18 cellular contexts compared by ENCODE assay signal in the genomic region with DNA sequence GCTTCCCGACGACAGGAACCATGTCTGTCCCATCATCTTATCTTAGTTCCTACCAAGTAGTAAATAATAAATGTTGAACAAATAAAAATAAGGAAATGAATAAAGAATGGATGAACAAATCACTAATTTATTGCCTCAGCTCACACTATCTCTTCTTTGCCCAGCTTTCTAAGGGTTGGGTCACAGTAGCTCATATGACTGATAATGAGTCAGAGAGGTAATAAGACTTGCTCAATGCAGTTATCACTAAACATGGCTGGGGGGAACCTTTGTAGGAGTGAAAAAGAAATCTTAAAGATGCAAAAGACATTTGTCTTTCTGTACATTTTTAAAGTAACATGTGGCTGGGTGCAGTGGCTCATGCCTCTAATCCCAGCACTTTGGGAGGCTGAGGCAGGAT.
DNase-seq lines count a peak whose midpoint lies in the region; ATAC-seq, FAIRE-seq and TF ChIP-seq lines count a peak whose summit lies in the region.
"Had no signal": no experiment of that assay in that cellular context is flagged by ENCODE, and none has a peak within 500 bp of the region (broad histone marks: within the 10 kb centered on the region; RNA-seq: fewer than 3 reads in every experiment).

No MANE protein-coding gene starts in this region.

- peak; percentile 40 for DNase-seq in COLO829 (ENCODE audit: low spot score)
- DNase-seq in LHCN-M2 (ENCODE audit: low read depth), result peak; percentile 68
- peak; percentile 46 for DNase-seq in astrocyte of the spinal cord (ENCODE audit: low read depth, low spot score)
- DNase-seq in iris pigment epithelial cell (ENCODE audit: low read depth), result peak; percentile 73
- DNase-seq in cortex of kidney (lab: John Stamatoyannopoulos, UW), result no peak
- no peak for DNase-seq in HepG2 (ENCODE audit: low spot score)
- no peak for DNase-seq in NCI-H2029 (lab: John Stamatoyannopoulos, UW)
- DNase-seq: activated CD4-positive, alpha-beta T cell treated with anti-CD3 and anti-CD28 coated beads for 4 hours; activated T-cell treated with anti-CD3 and anti-CD28 coated beads, Interleukin-2, amount 50 U/mL, for 24 hours; head of caudate nucleus; left ventricle myocardium superior; NCI-H2081; right lobe of liver; stimulated activated naive CD8-positive, alpha-beta T cell treated with anti-CD3 and anti-CD28 coated beads, Interleukin-15, amount 100 ng/mL, for 72 hours; T-cell had no signal

- no peaks in the 10 kb centered on the region for H3K27me3 ChIP-seq in HepG2 (ENCODE audit: control insufficient read depth in 1 of 2, insufficient read depth in 2 of 2, low read length in 2 of 2)
- H3K27me3 ChIP-seq: adrenal gland; BLaER1 treated with 17β-estradiol and CSF1 and Interleukin-3, amounts not matched to agents 10 nM and 100 nM; right lobe of liver had no signal

- H3K27ac ChIP-seq in HepG2 (ENCODE audit: extremely low read length, insufficient read depth, low read length), result no peak overlapping the region
- H3K27ac ChIP-seq: BLaER1 treated with 17β-estradiol and CSF1 and Interleukin-3, amounts not matched to agents 10 nM and 100 nM; right lobe of liver had no signal

- no peak for TF ChIP-seq RAD21 in HepG2 (CRISPR knock-in tag; IDR thresholded peaks at IDR 0.05)

- BruUV-seq in HepG2 (replicated peaks; lab: Mats Ljungman, UMichigan), result no TSS peak

- no peak for ATAC-seq in HG03108 (IDR thresholded peaks at IDR 0.05; ENCODE audit: unreplicated experiment)
- no peak for ATAC-seq in HepG2
- ATAC-seq: left ventricle myocardium superior; right lobe of liver; stimulated activated naive CD8-positive, alpha-beta T cell treated with anti-CD3 and anti-CD28 coated beads, Interleukin-15, amount 100 ng/mL, for 72 hours; T-cell had no signal

- H3K36me3 ChIP-seq in HepG2 (replicated peaks in 1 of 2; ENCODE audit: control insufficient read depth in 1 of 2, insufficient read depth in 2 of 2, low read length in 2 of 2), result no peaks in the 10 kb centered on the region
- H3K36me3 ChIP-seq: adrenal gland; BLaER1 treated with 17β-estradiol and CSF1 and Interleukin-3, amounts not matched to agents 10 nM and 100 nM; right lobe of liver had no signal

- H3K9me3 ChIP-seq in HepG2 (ENCODE audit: low read length), result no peaks in the 10 kb centered on the region
- H3K9me3 ChIP-seq: adrenal gland, right lobe of liver had no signal

- H3K9ac ChIP-seq in HepG2 (ENCODE audit: insufficient read depth, low read depth, low read length), result no peak overlapping the region
- H3K9ac ChIP-seq: BLaER1 treated with 17β-estradiol and CSF1 and Interleukin-3, amounts not matched to agents 10 nM and 100 nM had no signal

- no peak for FAIRE-seq in HepG2 (lab: Jason Lieb, UNC)

- no peak for TF ChIP-seq POLR2A in HepG2 (IDR thresholded peaks at IDR 0.05; ENCODE audit: insufficient read depth in 1 of 2, low read depth in 2 of 2, low read length in 2 of 2)

- no peak for TF ChIP-seq CTCF in astrocyte of the spinal cord (IDR thresholded peaks at IDR 0.05; ENCODE audit: low read depth, low read length)
- no peak for TF ChIP-seq CTCF in HepG2 (CRISPR knock-in tag; IDR thresholded peaks at IDR 0.05)

- POLR2A ChIA-PET in HepG2 (lab: Yijun Ruan, JAX), result no interaction called here

- intact Hi-C loops in HepG2 (cut with micrococcal nuclease; ENCODE audit: unreplicated experiment), result no loop called here

- WGBS in HepG2 (ENCODE audit: low lambda C conversion rate), result 3% methylated on average over 2 of the region's 2 CpGs

- H3K4me2 ChIP-seq in HepG2 (ENCODE audit: low read depth, low read length), result no peak overlapping the region
- H3K4me2 ChIP-seq: BLaER1 treated with 17β-estradiol and CSF1 and Interleukin-3, amounts not matched to agents 10 nM and 100 nM had no signal

- in situ Hi-C loops in astrocyte of the spinal cord (cut with HindIII; ENCODE audit: low sequenced_read_pairs) (no loop called here), HepG2 (cut with HindIII; ENCODE audit: extremely low pct_ligation_motif_present, low pct_unique_long_range_greater_than_20kb) (no loop called here)

- CTCF ChIA-PET in HepG2 (lab: Yijun Ruan, JAX; ENCODE audit: low intra/inter-chr PET ratio, low total read pairs), result no interaction called here

- no peak overlapping the region for H3K4me3 ChIP-seq in astrocyte of the spinal cord (ENCODE audit: low read depth, low read length)
- H3K4me3 ChIP-seq in HepG2 (replicated peaks in 1 of 3; ENCODE audit: insufficient read depth in 1 of 3, low read depth in 2 of 3, low read length in 3 of 3), result no peak overlapping the region
- H3K4me3 ChIP-seq: adrenal gland; BLaER1 treated with 17β-estradiol and CSF1 and Interleukin-3, amounts not matched to agents 10 nM and 100 nM; right lobe of liver had no signal

- TF ChIP-seq EP300 in HepG2 (IDR thresholded peaks at IDR 0.05; ENCODE audit: low read depth in 2 of 2, low read length in 2 of 2), result no peak
- no peak for TF ChIP-seq EP300 in HepG2 (CRISPR knock-in tag; IDR thresholded peaks at IDR 0.05; ENCODE audit: borderline replicate concordance)

- H4K20me1 ChIP-seq in HepG2 (ENCODE audit: insufficient read depth, low read length), result no peaks in the 10 kb centered on the region
- H4K20me1 ChIP-seq: BLaER1 treated with 17β-estradiol and CSF1 and Interleukin-3, amounts not matched to agents 10 nM and 100 nM had no signal

- no peaks in the 10 kb centered on the region for H3K79me2 ChIP-seq in HepG2 (ENCODE audit: insufficient read depth, low read length)

- no peaks in the 10 kb centered on the region for H3K4me1 ChIP-seq in HepG2 (ENCODE audit: insufficient read depth, low read length)
- H3K4me1 ChIP-seq: adrenal gland; BLaER1 treated with 17β-estradiol and CSF1 and Interleukin-3, amounts not matched to agents 10 nM and 100 nM; right lobe of liver had no signal

- H2AFZ ChIP-seq in HepG2 (ENCODE audit: low read length), result no peak overlapping the region

TF ChIP-seq in HepG2, 621 proteins besides CTCF, POLR2A, EP300 and RAD21 (continues in another document):
- TF ChIP-seq, protein P1, sequence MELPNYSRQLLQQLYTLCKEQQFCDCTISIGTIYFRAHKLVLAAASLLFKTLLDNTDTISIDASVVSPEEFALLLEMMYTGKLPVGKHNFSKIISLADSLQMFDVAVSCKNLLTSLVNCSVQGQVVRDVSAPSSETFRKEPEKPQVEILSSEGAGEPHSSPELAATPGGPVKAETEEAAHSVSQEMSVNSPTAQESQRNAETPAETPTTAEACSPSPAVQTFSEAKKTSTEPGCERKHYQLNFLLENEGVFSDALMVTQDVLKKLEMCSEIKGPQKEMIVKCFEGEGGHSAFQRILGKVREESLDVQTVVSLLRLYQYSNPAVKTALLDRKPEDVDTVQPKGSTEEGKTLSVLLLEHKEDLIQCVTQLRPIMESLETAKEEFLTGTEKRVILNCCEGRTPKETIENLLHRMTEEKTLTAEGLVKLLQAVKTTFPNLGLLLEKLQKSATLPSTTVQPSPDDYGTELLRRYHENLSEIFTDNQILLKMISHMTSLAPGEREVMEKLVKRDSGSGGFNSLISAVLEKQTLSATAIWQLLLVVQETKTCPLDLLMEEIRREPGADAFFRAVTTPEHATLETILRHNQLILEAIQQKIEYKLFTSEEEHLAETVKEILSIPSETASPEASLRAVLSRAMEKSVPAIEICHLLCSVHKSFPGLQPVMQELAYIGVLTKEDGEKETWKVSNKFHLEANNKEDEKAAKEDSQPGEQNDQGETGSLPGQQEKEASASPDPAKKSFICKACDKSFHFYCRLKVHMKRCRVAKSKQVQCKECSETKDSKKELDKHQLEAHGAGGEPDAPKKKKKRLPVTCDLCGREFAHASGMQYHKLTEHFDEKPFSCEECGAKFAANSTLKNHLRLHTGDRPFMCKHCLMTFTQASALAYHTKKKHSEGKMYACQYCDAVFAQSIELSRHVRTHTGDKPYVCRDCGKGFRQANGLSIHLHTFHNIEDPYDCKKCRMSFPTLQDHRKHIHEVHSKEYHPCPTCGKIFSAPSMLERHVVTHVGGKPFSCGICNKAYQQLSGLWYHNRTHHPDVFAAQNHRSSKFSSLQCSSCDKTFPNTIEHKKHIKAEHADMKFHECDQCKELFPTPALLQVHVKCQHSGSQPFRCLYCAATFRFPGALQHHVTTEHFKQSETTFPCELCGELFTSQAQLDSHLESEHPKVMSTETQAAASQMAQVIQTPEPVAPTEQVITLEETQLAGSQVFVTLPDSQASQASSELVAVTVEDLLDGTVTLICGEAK (IDR thresholded peaks at IDR 0.05), result no peak
- TF ChIP-seq, protein P1 (CRISPR knock-in tag; IDR thresholded peaks at IDR 0.05), result no peak
- no peak for TF ChIP-seq ZNF510 (CRISPR knock-in tag; IDR thresholded peaks at IDR 0.05; ENCODE audit: low read depth)
- no peak for TF ChIP-seq ZNF543 (CRISPR knock-in tag; IDR thresholded peaks at IDR 0.05)

Comparison
In these comparisons a context has a peak if more than half of its experiments do, and no peak if none do; other contexts are left out.
1. DNase-seq: peak in COLO829 (single experiment), LHCN-M2 (single experiment), astrocyte of the spinal cord (single experiment) and iris pigment epithelial cell (single experiment); none in cortex of kidney (single experiment), HepG2 (single experiment) and NCI-H2029 (single experiment).